12 cellular contexts compared by ENCODE assay signal in the genomic region with DNA sequence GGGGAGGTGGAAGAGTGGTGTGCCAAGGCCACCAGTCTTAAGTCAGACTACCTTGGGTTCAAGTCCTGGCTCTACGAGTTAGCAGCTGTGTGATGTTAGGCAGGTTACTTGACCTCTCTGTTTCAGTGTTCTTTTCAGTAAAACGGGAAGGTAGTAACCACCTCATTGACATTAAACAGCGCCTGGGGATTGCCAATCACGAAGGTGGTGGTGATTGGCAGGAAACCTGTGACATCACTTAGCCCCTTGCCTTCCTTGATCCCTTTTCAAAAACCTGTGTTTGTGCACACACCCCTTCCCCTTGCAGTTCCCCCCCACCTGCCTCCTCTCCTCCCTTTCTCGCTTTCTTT. TPM values are rescaled to one million over a fixed set of nuclear protein-coding genes. Genes with fewer than 3 reads are reported as not detected.
DNase-seq lines count a peak whose midpoint lies in the region; FAIRE-seq and TF ChIP-seq lines count a peak whose summit lies in the region.
"Had no signal": no experiment of that assay in that cellular context is flagged by ENCODE, and none has a peak within 500 bp of the region (broad histone marks: within the 10 kb centered on the region; RNA-seq: fewer than 3 reads in every experiment).

No MANE protein-coding gene starts in this region.

- H3K27ac Mint-ChIP-seq in CD14-positive monocyte (peak overlapping the region in 6 of 7 donors; percentile 73 to 90 (median 87)), progenitor cell of endocrine pancreas (peak overlapping the region; percentile 97)

- H3K4me1 Mint-ChIP-seq in CD14-positive monocyte (peaks cover 88% of the 10 kb centered on the region), progenitor cell of endocrine pancreas (ENCODE audit: low read depth) (peaks cover 87% of the 10 kb centered on the region)

- no peaks in the 10 kb centered on the region for H3K36me3 ChIP-seq in esophagus (ENCODE audit: control insufficient read depth in 2 of 2, insufficient read depth in 2 of 2, low read length in 1 of 2)

- intact Hi-C loops in CD14-positive monocyte (cut with micrococcal nuclease), result loop anchor here (5.0 to 10.0 kb wide), 2 partner anchors 509 to 607 kb away; no protein-coding TSS in a partner anchor

- H3K36me3 Mint-ChIP-seq in CD14-positive monocyte (peaks cover 10 to 14% of the 10 kb centered on the region in 2 donors), progenitor cell of endocrine pancreas (ENCODE audit: insufficient read depth) (peaks cover 5% of the 10 kb centered on the region)

- TF ChIP-seq CTCF in CD14-positive monocyte (IDR thresholded peaks at IDR 0.05) (no peak), RWPE1 (conservative IDR thresholded peaks at IDR 0.05; ENCODE audit: low read depth) (no peak), progenitor cell of endocrine pancreas (IDR thresholded peaks at IDR 0.05; ENCODE audit: unreplicated experiment) (no peak)

- no peaks in the 10 kb centered on the region for H3K27me3 Mint-ChIP-seq in CD14-positive monocyte (ENCODE audit: low read depth in 3 of 3)
- H3K27me3 Mint-ChIP-seq in progenitor cell of endocrine pancreas, result no peaks in the 10 kb centered on the region

- FAIRE-seq in RCC 7860 (lab: Jason Lieb, UNC), result no peak

- DNase-seq in CD14-positive monocyte (ENCODE audit: low spot score) (no peak), RWPE1 (ENCODE audit: low spot score) (no peak), progenitor cell of endocrine pancreas (ENCODE audit: low spot score, unreplicated experiment) (no peak), DMS 273 (lab: John Stamatoyannopoulos, UW; ENCODE audit: unreplicated experiment) (no peak), NCI-H1092 (lab: John Stamatoyannopoulos, UW) (no peak), RCC 7860 (ENCODE audit: low spot score) (no peak)
- DNase-seq in stimulated activated CD4-positive, alpha-beta T cell treated with anti-CD3 and anti-CD28 coated beads, Interleukin-4, amount 100 ng/mL, for 4 hours, result no peak
- DNase-seq: activated CD4-positive, CD25-positive, alpha-beta regulatory T cell; effector CD4-positive, alpha-beta T cell; NCI-H510A treated with DMSO at 0.1 percent for 48 hours; posterior cingulate gyrus had no signal

- H3K4me3 ChIP-seq in esophagus (ENCODE audit: low read depth in 1 of 2, low read length in 2 of 2), result peak overlapping the region in 1 of 2 donors; percentile 33

- H3K4me3 Mint-ChIP-seq in CD14-positive monocyte (no peak overlapping the region), progenitor cell of endocrine pancreas (ENCODE audit: low read depth) (peak overlapping the region; percentile 56)

- H3K4me1 ChIP-seq in esophagus (ENCODE audit: control insufficient read depth in 2 of 2, insufficient read depth in 2 of 2, low read length in 1 of 2), result peaks cover 13 to 15% of the 10 kb centered on the region in 2 donors

- H3K27me3 ChIP-seq in esophagus (ENCODE audit: control insufficient read depth in 1 of 2, insufficient read depth in 2 of 2, low read length in 2 of 2), result no peaks in the 10 kb centered on the region

- WGBS in esophagus, 2 donors, result 30 to 38% methylated on average over 5 of the region's 5 CpGs

- POLR2A ChIA-PET in RWPE1 (lab: Yijun Ruan, JAX; ENCODE audit: low non-redundant PET), result no interaction called here

- no peaks in the 10 kb centered on the region for H3K9me3 ChIP-seq in esophagus (ENCODE audit: control insufficient read depth in 2 of 2, insufficient read depth in 1 of 2, low read depth in 1 of 2, low read length in 1 of 2)

- CTCF ChIA-PET in RWPE1 (lab: Yijun Ruan, JAX), result interaction anchor here (0.6 to 1.1 kb wide), 2 partner anchors 93 to 492 kb away, joined by 3 to 6 read pairs; no protein-coding TSS in a partner anchor

- H3K27ac ChIP-seq in RWPE1 (peak overlapping the region; percentile 100), esophagus (ENCODE audit: low read depth in 2 of 2, low read length in 1 of 2) (peak overlapping the region; percentile 98 to 99)

- no peaks in the 10 kb centered on the region for H3K9me3 Mint-ChIP-seq in CD14-positive monocyte
- no peaks in the 10 kb centered on the region for H3K9me3 Mint-ChIP-seq in progenitor cell of endocrine pancreas (ENCODE audit: low read depth)

RNA-seq across cellular contexts. Expression of a gene that starts 7.6 kb away (rescaled TPM):
- polyA plus RNA-seq in CD14-positive monocyte (10 to 100 TPM; 46.3 to 53.9 TPM), esophagus (10 to 100 TPM; 20.6 to 36.2 TPM)
- total RNA-seq in progenitor cell of endocrine pancreas, result 97.1 and 98.7 TPM in 2 replicates
